Comparison of ENCODE assay signal across 20 cellular contexts in the genomic region with DNA sequence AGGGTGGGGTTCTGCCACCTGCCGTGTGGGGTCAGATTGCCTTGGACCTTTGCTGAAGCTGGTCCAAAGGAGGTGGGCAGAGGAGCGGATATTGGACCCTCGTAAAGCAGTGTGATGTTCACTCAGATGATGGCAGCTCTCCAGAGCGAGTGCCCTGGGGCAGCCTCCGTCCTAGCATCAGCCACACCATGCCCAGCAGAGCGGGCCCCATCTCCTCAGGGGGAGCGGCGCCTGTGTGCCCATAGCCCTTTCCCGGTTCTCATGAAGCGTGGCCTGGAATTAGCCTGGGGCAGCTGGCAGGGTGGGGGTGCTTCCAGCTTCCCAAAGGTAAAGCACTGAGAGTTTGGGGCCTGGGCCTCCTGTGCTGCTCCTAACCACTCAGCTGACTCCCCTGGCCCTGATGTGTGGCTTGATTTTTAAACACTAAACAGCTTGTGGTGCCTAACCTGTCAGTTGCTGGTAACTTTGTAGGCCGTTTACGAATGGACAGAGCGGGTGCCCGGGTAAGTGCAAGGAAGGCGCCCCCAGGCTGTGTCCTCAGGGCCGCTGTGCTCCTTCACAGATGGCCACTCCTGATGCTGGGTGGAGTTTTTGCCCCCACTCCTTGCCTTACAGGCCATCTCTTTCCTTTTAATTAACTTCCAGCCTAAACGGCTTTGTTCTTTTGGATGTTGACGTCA. TPM values are rescaled to one million over a fixed set of nuclear protein-coding genes. Genes with fewer than 3 reads are reported as not detected.
DNase-seq lines count a peak whose midpoint lies in the region; ATAC-seq and TF ChIP-seq lines count a peak whose summit lies in the region.
"Had no signal": no experiment of that assay in that cellular context is flagged by ENCODE, and none has a peak within 500 bp of the region (broad histone marks: within the 10 kb centered on the region; RNA-seq: fewer than 3 reads in every experiment).

No MANE protein-coding gene starts in this region.

- H2BK15ac ChIP-seq in mesenchymal stem cell (ENCODE audit: low read depth, poor library complexity, severe bottlenecking) = peak overlapping the region; percentile 3

- peaks cover 6% of the 10 kb centered on the region for H3K4me1 Mint-ChIP-seq in brain
- H3K4me1 Mint-ChIP-seq: mesothelial cell of epicardium had no signal

- no peak overlapping the region for H3K18ac ChIP-seq in mesenchymal stem cell (ENCODE audit: low read depth in 1 of 2, low read length in 2 of 2)

- H4K8ac ChIP-seq in mesenchymal stem cell (ENCODE audit: low read length) = no peak overlapping the region

- no peaks in the 10 kb centered on the region for H3K9me3 ChIP-seq in mesenchymal stem cell (ENCODE audit: control insufficient read depth, low read length)
- H3K9me3 ChIP-seq in thoracic aorta = no peaks in the 10 kb centered on the region
- H3K9me3 ChIP-seq: right atrium auricular region, upper lobe of left lung had no signal

- H3K27ac Mint-ChIP-seq in brain = peak overlapping the region in 3 of 5 experiments; percentile 38 to 67 (median 58)
- H3K27ac Mint-ChIP-seq: mesothelial cell of epicardium had no signal

- H3K9me3 Mint-ChIP-seq in brain = peaks cover 0 to 2% (median 0%) of the 10 kb centered on the region in 5 experiments
- H3K9me3 Mint-ChIP-seq: mesothelial cell of epicardium had no signal

- H3K27me3 Mint-ChIP-seq in brain = no peaks in the 10 kb centered on the region

- H2BK120ac ChIP-seq in mesenchymal stem cell (ENCODE audit: low read depth, low read length) = no peak overlapping the region

- no peak overlapping the region for H3K14ac ChIP-seq in mesenchymal stem cell (ENCODE audit: low read length in 2 of 2)

- H4K91ac ChIP-seq in mesenchymal stem cell (ENCODE audit: low read length) = no peak overlapping the region

- no peaks in the 10 kb centered on the region for H3K27me3 ChIP-seq in mesenchymal stem cell (ENCODE audit: control insufficient read depth in 1 of 2, insufficient read depth in 1 of 2, low read length in 2 of 2)
- no peaks in the 10 kb centered on the region for H3K27me3 ChIP-seq in thoracic aorta (replicated peaks; ENCODE audit: insufficient read depth)
- H3K27me3 ChIP-seq: hepatocyte, right atrium auricular region, upper lobe of left lung had no signal

- no peak overlapping the region for H2BK5ac ChIP-seq in mesenchymal stem cell (ENCODE audit: low read depth, low read length, poor library complexity, severe bottlenecking)

- peaks cover 38% of the 10 kb centered on the region for H3K79me1 ChIP-seq in mesenchymal stem cell (replicated peaks; ENCODE audit: low read length, poor library complexity, severe bottlenecking)

- H2BK12ac ChIP-seq in mesenchymal stem cell (ENCODE audit: low read length in 2 of 2) = no peak overlapping the region

- H3K4me3 ChIP-seq in mesenchymal stem cell (ENCODE audit: insufficient read depth in 1 of 2, low read depth in 1 of 2, low read length in 2 of 2) = no peak overlapping the region
- H3K4me3 ChIP-seq in thoracic aorta = no peak overlapping the region
- H3K4me3 ChIP-seq: GM23248, hepatocyte, right atrium auricular region, upper lobe of left lung had no signal

- no peak for ATAC-seq in thoracic aorta (ENCODE audit: insufficient number of reproducible peaks, low FRiP score, low read depth)
- ATAC-seq in GM21515 (IDR thresholded peaks at IDR 0.05; ENCODE audit: unreplicated experiment) = no peak

- peak; percentile 48 for DNase-seq in activated effector memory CD4-positive, alpha-beta T cell treated with anti-CD3 and anti-CD28 coated beads, Interleukin-2, amount 50 U/mL, for 16 hours
- no peak for DNase-seq in activated effector memory CD4-positive, alpha-beta T cell treated with Interleukin-2 at 50 U/mL for 16 hours
- DNase-seq in mesenchymal stem cell = no peak
- peak; percentile 1 for DNase-seq in thoracic aorta (ENCODE audit: low spot score)
- no peak for DNase-seq in T1000 (lab: John Stamatoyannopoulos, UW)
- DNase-seq in DMS79 treated with DMSO at 0.1 percent for 48 hours (lab: John Stamatoyannopoulos, UW) = no peak
- DNase-seq: activated CD4-positive, alpha-beta T cell treated with anti-CD3 and anti-CD28 coated beads, Interleukin-2, amount 50 U/mL, for 48 hours; anterior cingulate cortex; GM23248; NCI-H187 treated with DMSO at 0.1 percent for 48 hours; NCI-H446 treated with DMSO at 0.1 percent for 48 hours; NK-92 treated with Interleukin-12 subunit alpha and Interleukin-12 subunit beta, amount 100 ng/mL, for 24 hours; stimulated activated CD4-positive, alpha-beta T cell treated with anti-CD3 and anti-CD28 coated beads, Interleukin-15, amount 100 ng/mL, for 24 hours; stimulated activated naive CD4-positive, alpha-beta T cell treated with Interleukin-2 at 50 U/mL for 16 hours had no signal

- H3K4me3 Mint-ChIP-seq in brain = no peak overlapping the region
- H3K4me3 Mint-ChIP-seq: mesothelial cell of epicardium had no signal

- peaks cover 50% of the 10 kb centered on the region for H3K36me3 Mint-ChIP-seq in brain

- H3K27ac ChIP-seq in mesenchymal stem cell (ENCODE audit: low read length, poor library complexity, severe bottlenecking) (no peak overlapping the region), thoracic aorta (no peak overlapping the region)
- H3K27ac ChIP-seq: GM23248, right atrium auricular region had no signal

- H2AK5ac ChIP-seq in mesenchymal stem cell (ENCODE audit: low read length, severe bottlenecking) = no peak overlapping the region

- H3K23ac ChIP-seq in mesenchymal stem cell (ENCODE audit: low read length in 2 of 2) = no peak overlapping the region

- over 99% methylated on average over 17 of the region's 18 CpGs for WGBS in mesenchymal stem cell

- no peak overlapping the region for H3K9ac ChIP-seq in mesenchymal stem cell (ENCODE audit: low read length)
- H3K9ac ChIP-seq: GM23248 had no signal

- H3K4me1 ChIP-seq in mesenchymal stem cell (ENCODE audit: control insufficient read depth, insufficient read depth, low read depth, low read length) (peaks cover 40% of the 10 kb centered on the region), thoracic aorta (ENCODE audit: control insufficient read depth in 1 of 2, low read depth in 2 of 2) (no peaks in the 10 kb centered on the region)

- H2AFZ ChIP-seq in mesenchymal stem cell (ENCODE audit: low read depth, low read length) = no peak overlapping the region
- H2AFZ ChIP-seq: GM23248, hepatocyte had no signal

- H3K36me3 ChIP-seq in mesenchymal stem cell (ENCODE audit: control insufficient read depth in 1 of 2, insufficient read depth in 2 of 2, low read depth in 1 of 2, low read length in 2 of 2) (peaks cover 84 to 90% of the 10 kb centered on the region in 2 experiments), thoracic aorta (peaks cover 49% of the 10 kb centered on the region)

- H3K4me2 ChIP-seq in mesenchymal stem cell (ENCODE audit: low read length, poor library complexity, severe bottlenecking) = no peak overlapping the region
- H3K4me2 ChIP-seq: hepatocyte had no signal

- TF ChIP-seq CTCF in brain (conservative IDR thresholded peaks at IDR 0.05) (no peak), thoracic aorta (IDR thresholded peaks at IDR 0.05) (no peak)

- H3K4ac ChIP-seq in mesenchymal stem cell (ENCODE audit: low read depth in 1 of 2, low read length in 2 of 2) = no peak overlapping the region

RNA-seq across cellular contexts. Expression of a gene that starts 36.0 kb away (rescaled TPM):
- 14.7 TPM for polyA plus RNA-seq in brain (ENCODE audit: insufficient read depth, low read depth, low replicate concordance)
- 32.6 TPM for polyA plus RNA-seq in mesenchymal stem cell (2013, experiment 1 of 2)
- polyA plus RNA-seq in mesenchymal stem cell (2013, experiment 2 of 2) = 33.3 TPM
- 10 to 100 TPM in 1 of 2 donors, 1 to 10 TPM in 1; 6.6 to 21.0 TPM for total RNA-seq in thoracic aorta

RNA-seq across cellular contexts. Expression of a gene that starts 36.2 kb away (rescaled TPM):
- 8.4 TPM for polyA plus RNA-seq in brain (ENCODE audit: insufficient read depth, low read depth, low replicate concordance)
- 3.6 TPM for polyA plus RNA-seq in mesenchymal stem cell (2013, experiment 1 of 2)
- 3.7 TPM for polyA plus RNA-seq in mesenchymal stem cell (2013, experiment 2 of 2)
- total RNA-seq in thoracic aorta = 1 to 10 TPM; 6.9 to 9.9 TPM

Comparison
In these comparisons a context has a peak if more than half of its experiments do, and no peak if none do; other contexts are left out.
1. DNase-seq: peak in activated effector memory CD4-positive, alpha-beta T cell treated with anti-CD3 and anti-CD28 coated beads, Interleukin-2, amount 50 U/mL, for 16 hours (single experiment) and thoracic aorta (single experiment); none in activated effector memory CD4-positive, alpha-beta T cell treated with Interleukin-2 at 50 U/mL for 16 hours (single experiment), mesenchymal stem cell (single experiment), T1000 (single experiment) and DMS79 treated with DMSO at 0.1 percent for 48 hours (single experiment).